23 cellular contexts compared by ENCODE assay signal in the genomic region with DNA sequence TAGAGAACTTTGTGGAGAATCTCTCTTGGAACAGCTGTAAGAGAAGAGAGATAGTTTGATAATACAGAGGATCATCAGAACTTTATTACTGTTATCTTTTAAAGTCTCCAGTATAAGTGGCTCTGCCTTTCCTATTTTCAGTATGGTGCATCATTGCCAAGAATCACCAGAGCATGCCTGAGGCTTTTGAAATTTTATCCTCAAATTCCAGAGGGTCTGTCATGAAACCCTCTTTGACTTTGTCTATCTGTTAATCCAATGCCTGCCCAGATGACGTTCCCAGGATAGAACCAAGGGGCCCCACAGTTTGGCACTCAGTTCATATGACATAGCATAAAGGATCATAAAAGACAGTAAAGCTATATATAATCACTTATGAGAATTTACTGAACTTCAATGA. TPM values are rescaled to one million over a fixed set of nuclear protein-coding genes. Genes with fewer than 3 reads are reported as not detected.
"Had no signal": no experiment of that assay in that cellular context is flagged by ENCODE, and none has a peak within 500 bp of the region (broad histone marks: within the 10 kb centered on the region; RNA-seq: fewer than 3 reads in every experiment).

No MANE protein-coding gene starts in this region.

- DNase-seq: effector CD8-positive, alpha-beta T cell; endodermal cell; foreskin fibroblast; gastrocnemius medialis; head of caudate nucleus; left ventricle myocardium superior; lower lobe of right lung; naive thymus-derived CD4-positive, alpha-beta T cell; stimulated activated CD4-positive, alpha-beta T cell treated with anti-CD3 and anti-CD28 coated beads, Interleukin-2, amount 100 ng/mL, for 24 hours; stimulated activated CD4-positive, alpha-beta T cell treated with anti-CD3 and anti-CD28 coated beads, Interleukin-4, amount 100 ng/mL, for 24 hours; stimulated activated naive CD8-positive, alpha-beta T cell treated with anti-CD3 and anti-CD28 coated beads, Interleukin-15, Interleukin-2, amounts not matched to agents 100 U/mL and 50 U/mL, for 24 hours; substantia nigra; testis; tibial artery; upper lobe of right lung; uterus had no signal

- H2AFZ ChIP-seq: neural progenitor cell, parathyroid adenoma had no signal

- H3K9me3 ChIP-seq: gastrocnemius medialis, lower lobe of right lung, right atrium auricular region, testis, tibial artery, upper lobe of right lung, uterus had no signal

- H3K27me3 ChIP-seq: gastrocnemius medialis, neural progenitor cell, right atrium auricular region, testis, tibial artery, upper lobe of right lung, uterus had no signal

- H3K79me2 ChIP-seq: parathyroid adenoma had no signal

- H3K36me3 ChIP-seq: gastrocnemius medialis, lower lobe of right lung, neural progenitor cell, right atrium auricular region, tibial artery, upper lobe of right lung, uterus had no signal

- H3K9ac ChIP-seq: neural progenitor cell, parathyroid adenoma had no signal

- H3K4me3 ChIP-seq: gastrocnemius medialis, lower lobe of right lung, neural progenitor cell, right atrium auricular region, testis, tibial artery, upper lobe of right lung, uterus had no signal

- ATAC-seq: esophagus mucosa; gastrocnemius medialis; left ventricle myocardium superior; lower lobe of right lung; naive thymus-derived CD4-positive, alpha-beta T cell; sciatic nerve; stimulated activated memory B cell treated with anti-CD40 and anti-IgM and Interleukin-4, amounts not matched to agents 10 μg/mL and 1 μg/mL and 100 μg/mL, for 72 hours; stimulated activated naive CD8-positive, alpha-beta T cell treated with anti-CD3 and anti-CD28 coated beads, Interleukin-15, Interleukin-2, amounts not matched to agents 100 U/mL and 50 U/mL, for 24 hours; upper lobe of right lung had no signal

- H3K4me1 ChIP-seq: lower lobe of right lung, neural progenitor cell, parathyroid adenoma, testis, tibial artery, upper lobe of right lung, uterus had no signal

- H3K27ac ChIP-seq: epithelial cell of prostate, gastrocnemius medialis, lower lobe of right lung, neural progenitor cell, parathyroid adenoma, testis, tibial artery, upper lobe of right lung, uterus had no signal

- H3K4me2 ChIP-seq: neural progenitor cell had no signal

RNA-seq across cellular contexts. Expression of gene SEMA3C, which starts 35.3 kb away (rescaled TPM):
- polyA plus RNA-seq: naive thymus-derived CD4-positive, alpha-beta T cell had no signal
